Comparison of ENCODE assay signal across 1 cellular context in the genomic region with DNA sequence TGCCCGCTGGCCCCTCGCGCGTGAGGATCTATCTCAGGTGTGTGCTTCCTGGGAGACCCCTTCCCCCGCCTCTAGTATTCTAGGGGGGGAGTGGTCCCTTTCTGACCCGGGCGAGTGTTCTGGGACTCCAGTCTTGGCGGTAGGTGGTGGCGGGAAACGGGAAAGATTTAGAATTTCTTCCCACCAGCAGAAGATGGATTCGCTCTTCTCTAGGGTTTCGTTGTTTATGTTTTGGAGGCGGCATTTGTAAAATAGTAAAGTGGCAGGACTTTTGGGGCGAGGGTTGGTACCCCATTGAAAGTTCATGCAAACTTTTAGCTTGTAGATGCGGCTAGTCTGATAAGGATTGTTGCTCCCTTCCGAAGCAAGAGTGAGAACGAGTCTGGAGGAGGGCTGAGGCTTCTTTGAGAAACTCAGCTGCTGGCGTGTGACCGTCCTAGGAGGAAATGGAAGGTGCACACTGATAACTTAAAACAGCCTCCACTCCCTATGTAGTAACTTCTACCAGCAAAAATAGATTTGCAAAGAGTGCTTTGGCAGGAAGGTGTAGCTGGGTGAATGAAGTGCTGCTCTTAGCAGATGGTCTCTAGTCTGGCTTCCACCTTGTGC.
TF ChIP-seq lines count a peak whose summit lies in the region.

No MANE protein-coding gene starts in this region.

TF ChIP-seq in K562, 482 proteins besides CTCF, POLR2A, EP300 and RAD21 (continued from another document and continues in another):
- 0 out of 2 replicates have a peak, but pooled peaks have one; percentile 11 for TF ChIP-seq GATA2 (CRISPR knock-in tag; IDR thresholded peaks at IDR 0.05)
- TF ChIP-seq PHF8 (IDR thresholded peaks at IDR 0.05; ENCODE audit: borderline replicate concordance, low read length), result peak; percentile 64; the same call in 1 of the 2 replicates
- peak; percentile 48; the same call in 1 of the 2 replicates for TF ChIP-seq ZEB2 (IDR thresholded peaks at IDR 0.05)
- TF ChIP-seq, protein P1, sequence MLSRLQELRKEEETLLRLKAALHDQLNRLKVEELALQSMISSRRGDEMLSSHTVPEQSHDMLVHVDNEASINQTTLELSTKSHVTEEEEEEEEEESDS (CRISPR knock-in tag; IDR thresholded peaks at IDR 0.05), result no peak
- peak; percentile 36; the same call in 1 of the 2 replicates for TF ChIP-seq CXXC5 (CRISPR knock-in tag; IDR thresholded peaks at IDR 0.05)
- TF ChIP-seq SMARCA4 (IDR thresholded peaks at IDR 0.05), result peak; percentile 52
- TF ChIP-seq L3MBTL2 (IDR thresholded peaks at IDR 0.05), result peak; percentile 65; the same call in 1 of the 2 replicates
- TF ChIP-seq SMARCE1 (IDR thresholded peaks at IDR 0.05), result peak; percentile 26; the same call in 1 of the 2 replicates
- TF ChIP-seq, protein P2, sequence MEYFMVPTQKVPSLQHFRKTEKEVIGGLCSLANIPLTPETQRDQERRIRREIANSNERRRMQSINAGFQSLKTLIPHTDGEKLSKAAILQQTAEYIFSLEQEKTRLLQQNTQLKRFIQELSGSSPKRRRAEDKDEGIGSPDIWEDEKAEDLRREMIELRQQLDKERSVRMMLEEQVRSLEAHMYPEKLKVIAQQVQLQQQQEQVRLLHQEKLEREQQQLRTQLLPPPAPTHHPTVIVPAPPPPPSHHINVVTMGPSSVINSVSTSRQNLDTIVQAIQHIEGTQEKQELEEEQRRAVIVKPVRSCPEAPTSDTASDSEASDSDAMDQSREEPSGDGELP (CRISPR knock-in tag; IDR thresholded peaks at IDR 0.05; ENCODE audit: borderline replicate concordance), result 0 out of 2 replicates have a peak, but pooled peaks have one; percentile 27
- TF ChIP-seq, protein P3, sequence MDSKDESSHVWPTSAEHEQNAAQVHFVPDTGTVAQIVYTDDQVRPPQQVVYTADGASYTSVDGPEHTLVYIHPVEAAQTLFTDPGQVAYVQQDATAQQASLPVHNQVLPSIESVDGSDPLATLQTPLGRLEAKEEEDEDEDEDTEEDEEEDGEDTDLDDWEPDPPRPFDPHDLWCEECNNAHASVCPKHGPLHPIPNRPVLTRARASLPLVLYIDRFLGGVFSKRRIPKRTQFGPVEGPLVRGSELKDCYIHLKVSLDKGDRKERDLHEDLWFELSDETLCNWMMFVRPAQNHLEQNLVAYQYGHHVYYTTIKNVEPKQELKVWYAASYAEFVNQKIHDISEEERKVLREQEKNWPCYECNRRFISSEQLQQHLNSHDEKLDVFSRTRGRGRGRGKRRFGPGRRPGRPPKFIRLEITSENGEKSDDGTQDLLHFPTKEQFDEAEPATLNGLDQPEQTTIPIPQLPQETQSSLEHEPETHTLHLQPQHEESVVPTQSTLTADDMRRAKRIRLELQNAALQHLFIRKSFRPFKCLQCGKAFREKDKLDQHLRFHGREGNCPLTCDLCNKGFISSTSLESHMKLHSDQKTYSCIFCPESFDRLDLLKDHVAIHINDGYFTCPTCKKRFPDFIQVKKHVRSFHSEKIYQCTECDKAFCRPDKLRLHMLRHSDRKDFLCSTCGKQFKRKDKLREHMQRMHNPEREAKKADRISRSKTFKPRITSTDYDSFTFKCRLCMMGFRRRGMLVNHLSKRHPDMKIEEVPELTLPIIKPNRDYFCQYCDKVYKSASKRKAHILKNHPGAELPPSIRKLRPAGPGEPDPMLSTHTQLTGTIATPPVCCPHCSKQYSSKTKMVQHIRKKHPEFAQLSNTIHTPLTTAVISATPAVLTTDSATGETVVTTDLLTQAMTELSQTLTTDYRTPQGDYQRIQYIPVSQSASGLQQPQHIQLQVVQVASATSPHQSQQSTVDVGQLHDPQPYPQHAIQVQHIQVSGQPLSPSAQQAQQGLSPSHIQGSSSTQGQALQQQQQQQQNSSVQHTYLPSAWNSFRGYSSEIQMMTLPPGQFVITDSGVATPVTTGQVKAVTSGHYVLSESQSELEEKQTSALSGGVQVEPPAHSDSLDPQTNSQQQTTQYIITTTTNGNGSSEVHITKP (IDR thresholded peaks at IDR 0.05; ENCODE audit: partially characterized antibody), result peak; percentile 23
- TF ChIP-seq, protein P4, sequence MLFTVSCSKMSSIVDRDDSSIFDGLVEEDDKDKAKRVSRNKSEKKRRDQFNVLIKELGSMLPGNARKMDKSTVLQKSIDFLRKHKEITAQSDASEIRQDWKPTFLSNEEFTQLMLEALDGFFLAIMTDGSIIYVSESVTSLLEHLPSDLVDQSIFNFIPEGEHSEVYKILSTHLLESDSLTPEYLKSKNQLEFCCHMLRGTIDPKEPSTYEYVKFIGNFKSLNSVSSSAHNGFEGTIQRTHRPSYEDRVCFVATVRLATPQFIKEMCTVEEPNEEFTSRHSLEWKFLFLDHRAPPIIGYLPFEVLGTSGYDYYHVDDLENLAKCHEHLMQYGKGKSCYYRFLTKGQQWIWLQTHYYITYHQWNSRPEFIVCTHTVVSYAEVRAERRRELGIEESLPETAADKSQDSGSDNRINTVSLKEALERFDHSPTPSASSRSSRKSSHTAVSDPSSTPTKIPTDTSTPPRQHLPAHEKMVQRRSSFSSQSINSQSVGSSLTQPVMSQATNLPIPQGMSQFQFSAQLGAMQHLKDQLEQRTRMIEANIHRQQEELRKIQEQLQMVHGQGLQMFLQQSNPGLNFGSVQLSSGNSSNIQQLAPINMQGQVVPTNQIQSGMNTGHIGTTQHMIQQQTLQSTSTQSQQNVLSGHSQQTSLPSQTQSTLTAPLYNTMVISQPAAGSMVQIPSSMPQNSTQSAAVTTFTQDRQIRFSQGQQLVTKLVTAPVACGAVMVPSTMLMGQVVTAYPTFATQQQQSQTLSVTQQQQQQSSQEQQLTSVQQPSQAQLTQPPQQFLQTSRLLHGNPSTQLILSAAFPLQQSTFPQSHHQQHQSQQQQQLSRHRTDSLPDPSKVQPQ (CRISPR knock-in tag; IDR thresholded peaks at IDR 0.05; ENCODE audit: borderline replicate concordance), result no peak
- TF ChIP-seq CREBBP (IDR thresholded peaks at IDR 0.05; ENCODE audit: low read depth, low read length), result no peak
- 0 out of 2 replicates have a peak, but pooled peaks have one; percentile 69 for TF ChIP-seq ZFX (CRISPR knock-in tag; IDR thresholded peaks at IDR 0.05)
- TF ChIP-seq, protein P5, sequence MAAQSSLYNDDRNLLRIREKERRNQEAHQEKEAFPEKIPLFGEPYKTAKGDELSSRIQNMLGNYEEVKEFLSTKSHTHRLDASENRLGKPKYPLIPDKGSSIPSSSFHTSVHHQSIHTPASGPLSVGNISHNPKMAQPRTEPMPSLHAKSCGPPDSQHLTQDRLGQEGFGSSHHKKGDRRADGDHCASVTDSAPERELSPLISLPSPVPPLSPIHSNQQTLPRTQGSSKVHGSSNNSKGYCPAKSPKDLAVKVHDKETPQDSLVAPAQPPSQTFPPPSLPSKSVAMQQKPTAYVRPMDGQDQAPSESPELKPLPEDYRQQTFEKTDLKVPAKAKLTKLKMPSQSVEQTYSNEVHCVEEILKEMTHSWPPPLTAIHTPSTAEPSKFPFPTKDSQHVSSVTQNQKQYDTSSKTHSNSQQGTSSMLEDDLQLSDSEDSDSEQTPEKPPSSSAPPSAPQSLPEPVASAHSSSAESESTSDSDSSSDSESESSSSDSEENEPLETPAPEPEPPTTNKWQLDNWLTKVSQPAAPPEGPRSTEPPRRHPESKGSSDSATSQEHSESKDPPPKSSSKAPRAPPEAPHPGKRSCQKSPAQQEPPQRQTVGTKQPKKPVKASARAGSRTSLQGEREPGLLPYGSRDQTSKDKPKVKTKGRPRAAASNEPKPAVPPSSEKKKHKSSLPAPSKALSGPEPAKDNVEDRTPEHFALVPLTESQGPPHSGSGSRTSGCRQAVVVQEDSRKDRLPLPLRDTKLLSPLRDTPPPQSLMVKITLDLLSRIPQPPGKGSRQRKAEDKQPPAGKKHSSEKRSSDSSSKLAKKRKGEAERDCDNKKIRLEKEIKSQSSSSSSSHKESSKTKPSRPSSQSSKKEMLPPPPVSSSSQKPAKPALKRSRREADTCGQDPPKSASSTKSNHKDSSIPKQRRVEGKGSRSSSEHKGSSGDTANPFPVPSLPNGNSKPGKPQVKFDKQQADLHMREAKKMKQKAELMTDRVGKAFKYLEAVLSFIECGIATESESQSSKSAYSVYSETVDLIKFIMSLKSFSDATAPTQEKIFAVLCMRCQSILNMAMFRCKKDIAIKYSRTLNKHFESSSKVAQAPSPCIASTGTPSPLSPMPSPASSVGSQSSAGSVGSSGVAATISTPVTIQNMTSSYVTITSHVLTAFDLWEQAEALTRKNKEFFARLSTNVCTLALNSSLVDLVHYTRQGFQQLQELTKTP (IDR thresholded peaks at IDR 0.05; ENCODE audit: low read depth in 1 of 2, partially characterized antibody in 2 of 2), result peak in 1 of 2 experiments; percentile 44
- TF ChIP-seq, protein P6, sequence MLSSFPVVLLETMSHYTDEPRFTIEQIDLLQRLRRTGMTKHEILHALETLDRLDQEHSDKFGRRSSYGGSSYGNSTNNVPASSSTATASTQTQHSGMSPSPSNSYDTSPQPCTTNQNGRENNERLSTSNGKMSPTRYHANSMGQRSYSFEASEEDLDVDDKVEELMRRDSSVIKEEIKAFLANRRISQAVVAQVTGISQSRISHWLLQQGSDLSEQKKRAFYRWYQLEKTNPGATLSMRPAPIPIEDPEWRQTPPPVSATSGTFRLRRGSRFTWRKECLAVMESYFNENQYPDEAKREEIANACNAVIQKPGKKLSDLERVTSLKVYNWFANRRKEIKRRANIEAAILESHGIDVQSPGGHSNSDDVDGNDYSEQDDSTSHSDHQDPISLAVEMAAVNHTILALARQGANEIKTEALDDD (IDR thresholded peaks at IDR 0.05), result peak; percentile 53; the same call in 1 of the 2 replicates
- peak; percentile 3 for TF ChIP-seq SMARCB1 (IDR thresholded peaks at IDR 0.05; ENCODE audit: insufficient read length, low read depth)
- TF ChIP-seq, protein P7, sequence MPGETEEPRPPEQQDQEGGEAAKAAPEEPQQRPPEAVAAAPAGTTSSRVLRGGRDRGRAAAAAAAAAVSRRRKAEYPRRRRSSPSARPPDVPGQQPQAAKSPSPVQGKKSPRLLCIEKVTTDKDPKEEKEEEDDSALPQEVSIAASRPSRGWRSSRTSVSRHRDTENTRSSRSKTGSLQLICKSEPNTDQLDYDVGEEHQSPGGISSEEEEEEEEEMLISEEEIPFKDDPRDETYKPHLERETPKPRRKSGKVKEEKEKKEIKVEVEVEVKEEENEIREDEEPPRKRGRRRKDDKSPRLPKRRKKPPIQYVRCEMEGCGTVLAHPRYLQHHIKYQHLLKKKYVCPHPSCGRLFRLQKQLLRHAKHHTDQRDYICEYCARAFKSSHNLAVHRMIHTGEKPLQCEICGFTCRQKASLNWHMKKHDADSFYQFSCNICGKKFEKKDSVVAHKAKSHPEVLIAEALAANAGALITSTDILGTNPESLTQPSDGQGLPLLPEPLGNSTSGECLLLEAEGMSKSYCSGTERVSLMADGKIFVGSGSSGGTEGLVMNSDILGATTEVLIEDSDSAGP (CRISPR knock-in tag; IDR thresholded peaks at IDR 0.05), result no peak
- TF ChIP-seq, protein P8, sequence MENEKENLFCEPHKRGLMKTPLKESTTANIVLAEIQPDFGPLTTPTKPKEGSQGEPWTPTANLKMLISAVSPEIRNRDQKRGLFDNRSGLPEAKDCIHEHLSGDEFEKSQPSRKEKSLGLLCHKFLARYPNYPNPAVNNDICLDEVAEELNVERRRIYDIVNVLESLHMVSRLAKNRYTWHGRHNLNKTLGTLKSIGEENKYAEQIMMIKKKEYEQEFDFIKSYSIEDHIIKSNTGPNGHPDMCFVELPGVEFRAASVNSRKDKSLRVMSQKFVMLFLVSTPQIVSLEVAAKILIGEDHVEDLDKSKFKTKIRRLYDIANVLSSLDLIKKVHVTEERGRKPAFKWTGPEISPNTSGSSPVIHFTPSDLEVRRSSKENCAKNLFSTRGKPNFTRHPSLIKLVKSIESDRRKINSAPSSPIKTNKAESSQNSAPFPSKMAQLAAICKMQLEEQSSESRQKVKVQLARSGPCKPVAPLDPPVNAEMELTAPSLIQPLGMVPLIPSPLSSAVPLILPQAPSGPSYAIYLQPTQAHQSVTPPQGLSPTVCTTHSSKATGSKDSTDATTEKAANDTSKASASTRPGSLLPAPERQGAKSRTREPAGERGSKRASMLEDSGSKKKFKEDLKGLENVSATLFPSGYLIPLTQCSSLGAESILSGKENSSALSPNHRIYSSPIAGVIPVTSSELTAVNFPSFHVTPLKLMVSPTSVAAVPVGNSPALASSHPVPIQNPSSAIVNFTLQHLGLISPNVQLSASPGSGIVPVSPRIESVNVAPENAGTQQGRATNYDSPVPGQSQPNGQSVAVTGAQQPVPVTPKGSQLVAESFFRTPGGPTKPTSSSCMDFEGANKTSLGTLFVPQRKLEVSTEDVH (IDR thresholded peaks at IDR 0.05; ENCODE audit: low read depth, partially characterized antibody), result peak; percentile 82
- no peak for TF ChIP-seq ARHGAP35 (IDR thresholded peaks at IDR 0.05; ENCODE audit: partially characterized antibody)
- TF ChIP-seq, protein P9, sequence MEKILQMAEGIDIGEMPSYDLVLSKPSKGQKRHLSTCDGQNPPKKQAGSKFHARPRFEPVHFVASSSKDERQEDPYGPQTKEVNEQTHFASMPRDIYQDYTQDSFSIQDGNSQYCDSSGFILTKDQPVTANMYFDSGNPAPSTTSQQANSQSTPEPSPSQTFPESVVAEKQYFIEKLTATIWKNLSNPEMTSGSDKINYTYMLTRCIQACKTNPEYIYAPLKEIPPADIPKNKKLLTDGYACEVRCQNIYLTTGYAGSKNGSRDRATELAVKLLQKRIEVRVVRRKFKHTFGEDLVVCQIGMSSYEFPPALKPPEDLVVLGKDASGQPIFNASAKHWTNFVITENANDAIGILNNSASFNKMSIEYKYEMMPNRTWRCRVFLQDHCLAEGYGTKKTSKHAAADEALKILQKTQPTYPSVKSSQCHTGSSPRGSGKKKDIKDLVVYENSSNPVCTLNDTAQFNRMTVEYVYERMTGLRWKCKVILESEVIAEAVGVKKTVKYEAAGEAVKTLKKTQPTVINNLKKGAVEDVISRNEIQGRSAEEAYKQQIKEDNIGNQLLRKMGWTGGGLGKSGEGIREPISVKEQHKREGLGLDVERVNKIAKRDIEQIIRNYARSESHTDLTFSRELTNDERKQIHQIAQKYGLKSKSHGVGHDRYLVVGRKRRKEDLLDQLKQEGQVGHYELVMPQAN (IDR thresholded peaks at IDR 0.05; ENCODE audit: borderline replicate concordance), result 0 out of 2 replicates have a peak, but pooled peaks have one; percentile 40
- peak; percentile 7; the same call in 1 of the 2 replicates for TF ChIP-seq NFRKB (IDR thresholded peaks at IDR 0.05; ENCODE audit: low read depth)
- TF ChIP-seq NRF1 (conservative IDR thresholded peaks at IDR 0.05 in 1 of 2, IDR thresholded peaks at IDR 0.05 in 1 of 2), result 0 out of 4 replicates have a peak, but pooled peaks of 1 of the 2 experiments have one; percentile 37
- no peak for TF ChIP-seq NCOA1 (IDR thresholded peaks at IDR 0.05; ENCODE audit: low read depth)
- TF ChIP-seq, protein P10, sequence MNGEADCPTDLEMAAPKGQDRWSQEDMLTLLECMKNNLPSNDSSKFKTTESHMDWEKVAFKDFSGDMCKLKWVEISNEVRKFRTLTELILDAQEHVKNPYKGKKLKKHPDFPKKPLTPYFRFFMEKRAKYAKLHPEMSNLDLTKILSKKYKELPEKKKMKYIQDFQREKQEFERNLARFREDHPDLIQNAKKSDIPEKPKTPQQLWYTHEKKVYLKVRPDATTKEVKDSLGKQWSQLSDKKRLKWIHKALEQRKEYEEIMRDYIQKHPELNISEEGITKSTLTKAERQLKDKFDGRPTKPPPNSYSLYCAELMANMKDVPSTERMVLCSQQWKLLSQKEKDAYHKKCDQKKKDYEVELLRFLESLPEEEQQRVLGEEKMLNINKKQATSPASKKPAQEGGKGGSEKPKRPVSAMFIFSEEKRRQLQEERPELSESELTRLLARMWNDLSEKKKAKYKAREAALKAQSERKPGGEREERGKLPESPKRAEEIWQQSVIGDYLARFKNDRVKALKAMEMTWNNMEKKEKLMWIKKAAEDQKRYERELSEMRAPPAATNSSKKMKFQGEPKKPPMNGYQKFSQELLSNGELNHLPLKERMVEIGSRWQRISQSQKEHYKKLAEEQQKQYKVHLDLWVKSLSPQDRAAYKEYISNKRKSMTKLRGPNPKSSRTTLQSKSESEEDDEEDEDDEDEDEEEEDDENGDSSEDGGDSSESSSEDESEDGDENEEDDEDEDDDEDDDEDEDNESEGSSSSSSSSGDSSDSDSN (IDR thresholded peaks at IDR 0.05; ENCODE audit: borderline replicate concordance in 1 of 2, low read depth in 2 of 2, low read length in 2 of 2), result peak in 1 of 2 experiments; percentile 69; a peak in 1 of 4 replicates
- peak; percentile 51; the same call in 1 of the 2 replicates for TF ChIP-seq SUPT5H (IDR thresholded peaks at IDR 0.05)
- TF ChIP-seq SMARCC2 (IDR thresholded peaks at IDR 0.05; ENCODE audit: low read depth), result 0 out of 2 replicates have a peak, but pooled peaks have one; percentile 20
- TF ChIP-seq DPF2 (IDR thresholded peaks at IDR 0.05), result peak; percentile 21; the same call in 1 of the 2 replicates
